ENCODE assay signal across 1 cellular context in genomic region chr2:64666810-64667438, GRCh38.
A peak's percentile ranks its signal among the peaks of the same experiment; 100 is the strongest.
TF ChIP-seq lines count a peak whose summit lies in the region.

No MANE protein-coding gene starts in this region.

TF ChIP-seq in HepG2, 621 proteins besides CTCF, POLR2A, EP300 and RAD21 (continued from another document and continues in another):
- TF ChIP-seq, protein P1, sequence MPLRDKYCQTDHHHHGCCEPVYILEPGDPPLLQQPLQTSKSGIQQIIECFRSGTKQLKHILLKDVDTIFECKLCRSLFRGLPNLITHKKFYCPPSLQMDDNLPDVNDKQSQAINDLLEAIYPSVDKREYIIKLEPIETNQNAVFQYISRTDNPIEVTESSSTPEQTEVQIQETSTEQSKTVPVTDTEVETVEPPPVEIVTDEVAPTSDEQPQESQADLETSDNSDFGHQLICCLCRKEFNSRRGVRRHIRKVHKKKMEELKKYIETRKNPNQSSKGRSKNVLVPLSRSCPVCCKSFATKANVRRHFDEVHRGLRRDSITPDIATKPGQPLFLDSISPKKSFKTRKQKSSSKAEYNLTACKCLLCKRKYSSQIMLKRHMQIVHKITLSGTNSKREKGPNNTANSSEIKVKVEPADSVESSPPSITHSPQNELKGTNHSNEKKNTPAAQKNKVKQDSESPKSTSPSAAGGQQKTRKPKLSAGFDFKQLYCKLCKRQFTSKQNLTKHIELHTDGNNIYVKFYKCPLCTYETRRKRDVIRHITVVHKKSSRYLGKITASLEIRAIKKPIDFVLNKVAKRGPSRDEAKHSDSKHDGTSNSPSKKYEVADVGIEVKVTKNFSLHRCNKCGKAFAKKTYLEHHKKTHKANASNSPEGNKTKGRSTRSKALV (CRISPR knock-in tag; IDR thresholded peaks at IDR 0.05) = peak; percentile 21; the same call in 1 of the 2 replicates
- TF ChIP-seq HDAC1 (CRISPR knock-in tag; IDR thresholded peaks at IDR 0.05) = no peak
- peak; percentile 26; the same call in 1 of the 2 replicates for TF ChIP-seq ERF (CRISPR knock-in tag; IDR thresholded peaks at IDR 0.05)
- 0 out of 2 replicates have a peak, but pooled peaks have one; percentile 2 for TF ChIP-seq MXD4 (CRISPR knock-in tag; IDR thresholded peaks at IDR 0.05)
- TF ChIP-seq ZFY (CRISPR knock-in tag; IDR thresholded peaks at IDR 0.05) = no peak
- TF ChIP-seq NR2F6 (IDR thresholded peaks at IDR 0.05) = peak; percentile 43; the same call in 1 of the 2 replicates
- no peak; the same call in 1 of the 2 replicates for TF ChIP-seq NR2F6 (CRISPR knock-in tag; IDR thresholded peaks at IDR 0.05)
- peak; percentile 64; the same call in 1 of the 2 replicates for TF ChIP-seq ZNF644 (CRISPR knock-in tag; IDR thresholded peaks at IDR 0.05; ENCODE audit: low read depth)
- TF ChIP-seq, protein P2, sequence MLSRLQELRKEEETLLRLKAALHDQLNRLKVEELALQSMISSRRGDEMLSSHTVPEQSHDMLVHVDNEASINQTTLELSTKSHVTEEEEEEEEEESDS (CRISPR knock-in tag; IDR thresholded peaks at IDR 0.05; ENCODE audit: borderline replicate concordance) = peak; percentile 33; the same call in 1 of the 2 replicates
- no peak for TF ChIP-seq U2AF1 (optimal IDR thresholded peaks at IDR 0.05; ENCODE audit: low read depth, low read length)
- TF ChIP-seq NCOA2 (CRISPR knock-in tag; IDR thresholded peaks at IDR 0.05) = peak; percentile 55; the same call in 1 of the 2 replicates
- TF ChIP-seq SAP130 (CRISPR knock-in tag; IDR thresholded peaks at IDR 0.05; ENCODE audit: low read depth) = peak; percentile 74
- no peak for TF ChIP-seq ZBTB38 (CRISPR knock-in tag; IDR thresholded peaks at IDR 0.05)
- TF ChIP-seq, protein P3, sequence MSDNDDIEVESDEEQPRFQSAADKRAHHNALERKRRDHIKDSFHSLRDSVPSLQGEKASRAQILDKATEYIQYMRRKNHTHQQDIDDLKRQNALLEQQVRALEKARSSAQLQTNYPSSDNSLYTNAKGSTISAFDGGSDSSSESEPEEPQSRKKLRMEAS (IDR thresholded peaks at IDR 0.05) = peak; percentile 27; the same call in 1 of the 2 replicates
- 0 out of 2 replicates have a peak, but pooled peaks have one; percentile 25 for TF ChIP-seq THAP11 (CRISPR knock-in tag; IDR thresholded peaks at IDR 0.05)
- peak; percentile 10; the same call in 1 of the 2 replicates for TF ChIP-seq DRAP1 (CRISPR knock-in tag; IDR thresholded peaks at IDR 0.05)
- TF ChIP-seq FOXA3 (CRISPR knock-in tag; IDR thresholded peaks at IDR 0.05) = peak; percentile 89
- TF ChIP-seq ZBTB20 (CRISPR knock-in tag; IDR thresholded peaks at IDR 0.05; ENCODE audit: borderline replicate concordance, low read depth) = peak; percentile 48; the same call in 1 of the 2 replicates
- TF ChIP-seq ZSCAN31 (CRISPR knock-in tag; IDR thresholded peaks at IDR 0.05; ENCODE audit: low read depth) = no peak
- TF ChIP-seq SOX13 (IDR thresholded peaks at IDR 0.05) = no peak
- TF ChIP-seq SOX13 (CRISPR knock-in tag; conservative IDR thresholded peaks at IDR 0.05 in 1 of 2, IDR thresholded peaks at IDR 0.05 in 1 of 2) = peak in 1 of 2 experiments; percentile 82; a peak in 2 of 4 replicates
- 0 out of 2 replicates have a peak, but pooled peaks have one; percentile 84 for TF ChIP-seq DNMT3B (CRISPR knock-in tag; conservative IDR thresholded peaks at IDR 0.05)
- no peak for TF ChIP-seq DMTF1 (CRISPR knock-in tag; IDR thresholded peaks at IDR 0.05)
- 0 out of 2 replicates have a peak, but pooled peaks have one; percentile 39 for TF ChIP-seq KDM6A (CRISPR knock-in tag; IDR thresholded peaks at IDR 0.05; ENCODE audit: low read depth)
- TF ChIP-seq ZNF780A (CRISPR knock-in tag; IDR thresholded peaks at IDR 0.05) = no peak
- peak; percentile 88 for TF ChIP-seq MED1 (CRISPR knock-in tag; IDR thresholded peaks at IDR 0.05)
- TF ChIP-seq ZSCAN9 (CRISPR knock-in tag; IDR thresholded peaks at IDR 0.05; ENCODE audit: borderline replicate concordance) = peak; percentile 32; the same call in 1 of the 2 replicates
- no peak for TF ChIP-seq FOXA1 (IDR thresholded peaks at IDR 0.05)
- TF ChIP-seq FOXA1 (CRISPR knock-in tag; IDR thresholded peaks at IDR 0.05) = peak; percentile 60; the same call in 1 of the 2 replicates
- peak; percentile 27; the same call in 1 of the 2 replicates for TF ChIP-seq IRF2 (CRISPR knock-in tag; IDR thresholded peaks at IDR 0.05)
- TF ChIP-seq TARDBP (CRISPR knock-in tag; IDR thresholded peaks at IDR 0.05) = no peak; the same call in 1 of the 2 replicates
- peak; percentile 32; the same call in 1 of the 2 replicates for TF ChIP-seq RARA (CRISPR knock-in tag; IDR thresholded peaks at IDR 0.05)
- no peak for TF ChIP-seq ZHX1 (CRISPR knock-in tag; IDR thresholded peaks at IDR 0.05; ENCODE audit: low read depth)
- TF ChIP-seq ZNF292 (CRISPR knock-in tag; IDR thresholded peaks at IDR 0.05; ENCODE audit: borderline replicate concordance, low read depth) = 0 out of 2 replicates have a peak, but pooled peaks have one; percentile 19
- peak; percentile 15; the same call in 1 of the 2 replicates for TF ChIP-seq NCOR1 (IDR thresholded peaks at IDR 0.05; ENCODE audit: borderline replicate concordance, low read length)
- TF ChIP-seq, protein P4, sequence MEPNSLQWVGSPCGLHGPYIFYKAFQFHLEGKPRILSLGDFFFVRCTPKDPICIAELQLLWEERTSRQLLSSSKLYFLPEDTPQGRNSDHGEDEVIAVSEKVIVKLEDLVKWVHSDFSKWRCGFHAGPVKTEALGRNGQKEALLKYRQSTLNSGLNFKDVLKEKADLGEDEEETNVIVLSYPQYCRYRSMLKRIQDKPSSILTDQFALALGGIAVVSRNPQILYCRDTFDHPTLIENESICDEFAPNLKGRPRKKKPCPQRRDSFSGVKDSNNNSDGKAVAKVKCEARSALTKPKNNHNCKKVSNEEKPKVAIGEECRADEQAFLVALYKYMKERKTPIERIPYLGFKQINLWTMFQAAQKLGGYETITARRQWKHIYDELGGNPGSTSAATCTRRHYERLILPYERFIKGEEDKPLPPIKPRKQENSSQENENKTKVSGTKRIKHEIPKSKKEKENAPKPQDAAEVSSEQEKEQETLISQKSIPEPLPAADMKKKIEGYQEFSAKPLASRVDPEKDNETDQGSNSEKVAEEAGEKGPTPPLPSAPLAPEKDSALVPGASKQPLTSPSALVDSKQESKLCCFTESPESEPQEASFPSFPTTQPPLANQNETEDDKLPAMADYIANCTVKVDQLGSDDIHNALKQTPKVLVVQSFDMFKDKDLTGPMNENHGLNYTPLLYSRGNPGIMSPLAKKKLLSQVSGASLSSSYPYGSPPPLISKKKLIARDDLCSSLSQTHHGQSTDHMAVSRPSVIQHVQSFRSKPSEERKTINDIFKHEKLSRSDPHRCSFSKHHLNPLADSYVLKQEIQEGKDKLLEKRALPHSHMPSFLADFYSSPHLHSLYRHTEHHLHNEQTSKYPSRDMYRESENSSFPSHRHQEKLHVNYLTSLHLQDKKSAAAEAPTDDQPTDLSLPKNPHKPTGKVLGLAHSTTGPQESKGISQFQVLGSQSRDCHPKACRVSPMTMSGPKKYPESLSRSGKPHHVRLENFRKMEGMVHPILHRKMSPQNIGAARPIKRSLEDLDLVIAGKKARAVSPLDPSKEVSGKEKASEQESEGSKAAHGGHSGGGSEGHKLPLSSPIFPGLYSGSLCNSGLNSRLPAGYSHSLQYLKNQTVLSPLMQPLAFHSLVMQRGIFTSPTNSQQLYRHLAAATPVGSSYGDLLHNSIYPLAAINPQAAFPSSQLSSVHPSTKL (CRISPR knock-in tag; IDR thresholded peaks at IDR 0.05) = peak; percentile 88
- TF ChIP-seq NCOA1 (CRISPR knock-in tag; IDR thresholded peaks at IDR 0.05) = no peak
- TF ChIP-seq HOMEZ (CRISPR knock-in tag; IDR thresholded peaks at IDR 0.05; ENCODE audit: low read depth) = peak; percentile 75
- TF ChIP-seq, protein P5, sequence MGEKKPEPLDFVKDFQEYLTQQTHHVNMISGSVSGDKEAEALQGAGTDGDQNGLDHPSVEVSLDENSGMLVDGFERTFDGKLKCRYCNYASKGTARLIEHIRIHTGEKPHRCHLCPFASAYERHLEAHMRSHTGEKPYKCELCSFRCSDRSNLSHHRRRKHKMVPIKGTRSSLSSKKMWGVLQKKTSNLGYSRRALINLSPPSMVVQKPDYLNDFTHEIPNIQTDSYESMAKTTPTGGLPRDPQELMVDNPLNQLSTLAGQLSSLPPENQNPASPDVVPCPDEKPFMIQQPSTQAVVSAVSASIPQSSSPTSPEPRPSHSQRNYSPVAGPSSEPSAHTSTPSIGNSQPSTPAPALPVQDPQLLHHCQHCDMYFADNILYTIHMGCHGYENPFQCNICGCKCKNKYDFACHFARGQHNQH (CRISPR knock-in tag; IDR thresholded peaks at IDR 0.05) = 0 out of 2 replicates have a peak, but pooled peaks have one; percentile 43
- TF ChIP-seq CC2D1A (CRISPR knock-in tag; IDR thresholded peaks at IDR 0.05) = 0 out of 2 replicates have a peak, but pooled peaks have one; percentile 9
- TF ChIP-seq REST (IDR thresholded peaks at IDR 0.05; ENCODE audit: borderline replicate concordance in 1 of 2, low read depth in 1 of 2, low read length in 2 of 2) = peak in 1 of 2 experiments; percentile 67; a peak in 1 of 4 replicates
- TF ChIP-seq ZNF549 (CRISPR knock-in tag; IDR thresholded peaks at IDR 0.05) = no peak
- no peak for TF ChIP-seq SOX6 (IDR thresholded peaks at IDR 0.05)
- TF ChIP-seq SOX6 (CRISPR knock-in tag; IDR thresholded peaks at IDR 0.05) = peak; percentile 87
- TF ChIP-seq KLF16 (CRISPR knock-in tag; IDR thresholded peaks at IDR 0.05) = peak in 1 of 2 experiments; percentile 24; a peak in 1 of 4 replicates
- TF ChIP-seq HMG20A (CRISPR knock-in tag; IDR thresholded peaks at IDR 0.05; ENCODE audit: borderline replicate concordance) = peak; percentile 75; the same call in 1 of the 2 replicates
- 0 out of 2 replicates have a peak, but pooled peaks have one; percentile 10 for TF ChIP-seq ISL2 (CRISPR knock-in tag; IDR thresholded peaks at IDR 0.05)
